34 cellular contexts compared by ENCODE assay signal in genomic region chr11:19513253-19513652, GRCh38.
"Had no signal": no experiment of that assay in that cellular context is flagged by ENCODE, and none has a peak within 500 bp of the region (broad histone marks: within the 10 kb centered on the region; RNA-seq: fewer than 3 reads in every experiment).

No MANE protein-coding gene starts in this region.

- H3K4me3 Mint-ChIP-seq: activated B cell treated with CpG ODN at 0.5 μM for 24 hours; activated CD4-positive, alpha-beta memory T cell treated with anti-CD3 and anti-CD28 coated beads, Interleukin-2, amount 10 ng/mL, durations not matched to agents 7 days and 5 days; activated CD4-positive, alpha-beta T cell treated with anti-CD3 and anti-CD28 coated beads, Interleukin-2, amount 10 ng/mL, durations not matched to agents 24 days and 14 days; activated CD8-positive, alpha-beta memory T cell treated with anti-CD3 and anti-CD28 coated beads, Interleukin-2, amount 10 ng/mL, durations not matched to agents 7 days and 5 days; activated CD8-positive, alpha-beta T cell treated with anti-CD3 and anti-CD28 coated beads, Interleukin-2, amount 10 ng/mL, durations not matched to agents 7 days and 5 days; activated naive CD4-positive, alpha-beta T cell treated with anti-CD3 and anti-CD28 coated beads, Interleukin-2, amount 10 ng/mL, durations not matched to agents 7 days and 5 days; activated naive CD4-positive, alpha-beta T cell treated with anti-CD3 and anti-CD28 coated beads, Interleukin-2, amount 50 U/mL, for 24 hours; activated naive CD8-positive, alpha-beta T cell; activated naive CD8-positive, alpha-beta T cell treated with anti-CD3 and anti-CD28 coated beads, Interleukin-2, amount 10 ng/mL, durations not matched to agents 7 days and 5 days; activated naive CD8-positive, alpha-beta T cell treated with anti-CD3 and anti-CD28 coated beads, Interleukin-2, amount 50 U/mL, for 24 hours; activated T-cell treated with anti-CD3 and anti-CD28 coated beads, Interleukin-2, amount 50 U/mL, for 24 hours; brain; central memory CD8-positive, alpha-beta T cell; T-helper 1 cell treated with Interleukin-12 subunit alpha and Interleukin-12 subunit beta and Interleukin-4 antibody, amounts not matched to agents 30 μg/mL and 1 μg/mL, for 36 hours; T-helper 2 cell treated with Interferon-gamma antibody and Interleukin-4, amounts not matched to agents 5 μg/mL and 100 μg/mL, for 36 hours had no signal

- H3K36me3 ChIP-seq: ascending aorta, cardiac muscle cell had no signal

- H3K9me3 Mint-ChIP-seq: activated B cell treated with CpG ODN at 0.5 μM for 24 hours; activated CD4-positive, alpha-beta memory T cell treated with anti-CD3 and anti-CD28 coated beads, Interleukin-2, amount 10 ng/mL, durations not matched to agents 7 days and 5 days; activated CD4-positive, alpha-beta T cell treated with anti-CD3 and anti-CD28 coated beads, Interleukin-2, amount 10 ng/mL, durations not matched to agents 24 days and 14 days; activated naive CD4-positive, alpha-beta T cell treated with anti-CD3 and anti-CD28 coated beads, Interleukin-2, amount 10 ng/mL, durations not matched to agents 7 days and 5 days; activated naive CD4-positive, alpha-beta T cell treated with anti-CD3 and anti-CD28 coated beads, Interleukin-2, amount 50 U/mL, for 24 hours; activated naive CD8-positive, alpha-beta T cell treated with anti-CD3 and anti-CD28 coated beads, Interleukin-2, amount 10 ng/mL, durations not matched to agents 7 days and 5 days; activated naive CD8-positive, alpha-beta T cell treated with anti-CD3 and anti-CD28 coated beads, Interleukin-2, amount 50 U/mL, for 24 hours; activated T-cell treated with anti-CD3 and anti-CD28 coated beads, Interleukin-2, amount 50 U/mL, for 24 hours; activated T-helper 2 cell treated with anti-CD3 and anti-CD28 coated beads, Interferon-gamma antibody, Interleukin-2, Interleukin-4, amounts not matched to agents 10 μg/mL and 5 μg/mL and 100 μg/mL, durations not matched to agents 14 hours and 24 hours and 36 hours; brain; central memory CD8-positive, alpha-beta T cell; T-helper 1 cell treated with Interleukin-12 subunit alpha and Interleukin-12 subunit beta and Interleukin-4 antibody, amounts not matched to agents 30 μg/mL and 1 μg/mL, for 36 hours; T-helper 2 cell treated with Interferon-gamma antibody and Interleukin-4, amounts not matched to agents 5 μg/mL and 100 μg/mL, for 36 hours had no signal

- H3K27me3 ChIP-seq: ascending aorta had no signal

- H3K9me3 ChIP-seq: ascending aorta had no signal

- H3K27ac ChIP-seq: cardiac muscle cell, VCaP had no signal

- H3K4me3 ChIP-seq: ascending aorta, cardiac muscle cell had no signal

- DNase-seq: activated B cell treated with CpG ODN at 0.5 μM for 24 hours; activated CD4-positive, alpha-beta memory T cell treated with anti-CD3 and anti-CD28 coated beads, Interleukin-2, amount 10 ng/mL, durations not matched to agents 7 days and 5 days; activated CD4-positive, alpha-beta T cell treated with anti-CD3 and anti-CD28 coated beads for 4 hours; activated CD4-positive, alpha-beta T cell treated with anti-CD3 and anti-CD28 coated beads, Interleukin-2, amount 10 ng/mL, durations not matched to agents 24 days and 14 days; activated CD4-positive, alpha-beta T cell treated with anti-CD3 and anti-CD28 coated beads, Interleukin-2, amount 50 U/mL, for 48 hours; activated CD4-positive, CD25-positive, alpha-beta regulatory T cell treated with anti-CD3 and anti-CD28 coated beads, Interleukin-2, amount 50 U/mL, for 72 hours; activated CD8-positive, alpha-beta memory T cell treated with anti-CD3 and anti-CD28 coated beads for 24 hours; activated CD8-positive, alpha-beta memory T cell treated with anti-CD3 and anti-CD28 coated beads, Interleukin-2, amount 10 ng/mL, durations not matched to agents 7 days and 5 days; activated CD8-positive, alpha-beta memory T cell treated with anti-CD3 and anti-CD28 coated beads, Interleukin-2, amount 50 U/mL, for 48 hours; activated CD8-positive, alpha-beta T cell treated with anti-CD3 and anti-CD28 coated beads, Interleukin-2, amount 10 ng/mL, durations not matched to agents 7 days and 5 days; activated effector memory CD4-positive, alpha-beta T cell treated with Interleukin-2 at 50 U/mL for 16 hours; activated gamma-delta T cell; activated naive CD4-positive, alpha-beta T cell treated with anti-CD3 and anti-CD28 coated beads, Interleukin-2, amount 10 ng/mL, durations not matched to agents 7 days and 5 days; activated naive CD4-positive, alpha-beta T cell treated with Interleukin-2 at 50 U/mL for 16 hours; activated naive CD8-positive, alpha-beta T cell treated with anti-CD3 and anti-CD28 coated beads, Interleukin-2, amount 10 ng/mL, durations not matched to agents 7 days and 5 days; activated naive CD8-positive, alpha-beta T cell treated with anti-CD3 and anti-CD28 coated beads, Interleukin-2, amount 50 U/mL, for 24 hours; activated T-cell treated with anti-CD3 and anti-CD28 coated beads, Interleukin-2, amount 50 U/mL, for 24 hours; activated T-cell treated with anti-CD3 and anti-CD28 coated beads, Interleukin-2, amount 50 U/mL, for 48 hours; amygdala; anterior cingulate cortex; caudate nucleus; cerebellar nuclear complex; T-helper 2 cell; T-helper 9 cell had no signal

- H3K4me1 Mint-ChIP-seq: activated B cell treated with CpG ODN at 0.5 μM for 24 hours; activated CD4-positive, alpha-beta memory T cell treated with anti-CD3 and anti-CD28 coated beads, Interleukin-2, amount 10 ng/mL, durations not matched to agents 7 days and 5 days; activated CD4-positive, alpha-beta T cell treated with anti-CD3 and anti-CD28 coated beads, Interleukin-2, amount 10 ng/mL, durations not matched to agents 24 days and 14 days; activated CD8-positive, alpha-beta memory T cell treated with anti-CD3 and anti-CD28 coated beads, Interleukin-2, amount 10 ng/mL, durations not matched to agents 7 days and 5 days; activated naive CD4-positive, alpha-beta T cell treated with anti-CD3 and anti-CD28 coated beads, Interleukin-2, amount 10 ng/mL, durations not matched to agents 7 days and 5 days; activated naive CD4-positive, alpha-beta T cell treated with anti-CD3 and anti-CD28 coated beads, Interleukin-2, amount 50 U/mL, for 24 hours; activated naive CD8-positive, alpha-beta T cell treated with anti-CD3 and anti-CD28 coated beads, Interleukin-2, amount 10 ng/mL, durations not matched to agents 7 days and 5 days; activated naive CD8-positive, alpha-beta T cell treated with anti-CD3 and anti-CD28 coated beads, Interleukin-2, amount 50 U/mL, for 24 hours; central memory CD8-positive, alpha-beta T cell had no signal

- ATAC-seq: activated CD8-positive, alpha-beta memory T cell treated with anti-CD3 and anti-CD28 coated beads, Interleukin-2, amount 10 ng/mL, durations not matched to agents 7 days and 5 days; activated CD8-positive, alpha-beta T cell treated with anti-CD3 and anti-CD28 coated beads, Interleukin-2, amount 10 ng/mL, durations not matched to agents 7 days and 5 days; activated naive CD8-positive, alpha-beta T cell treated with anti-CD3 and anti-CD28 coated beads, Interleukin-2, amount 50 U/mL, for 24 hours had no signal

- H3K27ac Mint-ChIP-seq: activated B cell treated with CpG ODN at 0.5 μM for 24 hours; activated CD4-positive, alpha-beta memory T cell treated with anti-CD3 and anti-CD28 coated beads, Interleukin-2, amount 10 ng/mL, durations not matched to agents 7 days and 5 days; activated CD4-positive, alpha-beta T cell treated with anti-CD3 and anti-CD28 coated beads, Interleukin-2, amount 10 ng/mL, durations not matched to agents 24 days and 14 days; activated CD8-positive, alpha-beta memory T cell treated with anti-CD3 and anti-CD28 coated beads, Interleukin-2, amount 10 ng/mL, durations not matched to agents 7 days and 5 days; activated CD8-positive, alpha-beta T cell treated with anti-CD3 and anti-CD28 coated beads, Interleukin-2, amount 10 ng/mL, durations not matched to agents 7 days and 5 days; activated naive CD4-positive, alpha-beta T cell treated with anti-CD3 and anti-CD28 coated beads, Interleukin-2, amount 10 ng/mL, durations not matched to agents 7 days and 5 days; activated naive CD4-positive, alpha-beta T cell treated with anti-CD3 and anti-CD28 coated beads, Interleukin-2, amount 50 U/mL, for 24 hours; activated naive CD8-positive, alpha-beta T cell; activated naive CD8-positive, alpha-beta T cell treated with anti-CD3 and anti-CD28 coated beads, Interleukin-2, amount 10 ng/mL, durations not matched to agents 7 days and 5 days; activated naive CD8-positive, alpha-beta T cell treated with anti-CD3 and anti-CD28 coated beads, Interleukin-2, amount 50 U/mL, for 24 hours; activated T-cell treated with anti-CD3 and anti-CD28 coated beads, Interleukin-2, amount 50 U/mL, for 24 hours; activated T-helper 2 cell treated with anti-CD3 and anti-CD28 coated beads, Interferon-gamma antibody, Interleukin-2, Interleukin-4, amounts not matched to agents 10 μg/mL and 5 μg/mL and 100 μg/mL, durations not matched to agents 14 hours and 24 hours and 36 hours; brain; T-helper 1 cell treated with Interleukin-12 subunit alpha and Interleukin-12 subunit beta and Interleukin-4 antibody, amounts not matched to agents 30 μg/mL and 1 μg/mL, for 36 hours; T-helper 2 cell treated with Interferon-gamma antibody and Interleukin-4, amounts not matched to agents 5 μg/mL and 100 μg/mL, for 36 hours had no signal

- H3K36me3 Mint-ChIP-seq: activated CD8-positive, alpha-beta memory T cell treated with anti-CD3 and anti-CD28 coated beads, Interleukin-2, amount 10 ng/mL, durations not matched to agents 7 days and 5 days; activated naive CD4-positive, alpha-beta T cell treated with anti-CD3 and anti-CD28 coated beads, Interleukin-2, amount 10 ng/mL, durations not matched to agents 7 days and 5 days; activated naive CD4-positive, alpha-beta T cell treated with anti-CD3 and anti-CD28 coated beads, Interleukin-2, amount 50 U/mL, for 24 hours; activated naive CD8-positive, alpha-beta T cell; activated naive CD8-positive, alpha-beta T cell treated with anti-CD3 and anti-CD28 coated beads, Interleukin-2, amount 10 ng/mL, durations not matched to agents 7 days and 5 days; brain had no signal
